ENCODE assay signal across 36 cellular contexts in genomic region chr3:13096356-13096755, GRCh38.
"Had no signal": no experiment of that assay in that cellular context is flagged by ENCODE, and none has a peak within 500 bp of the region (broad histone marks: within the 10 kb centered on the region; RNA-seq: fewer than 3 reads in every experiment).

No MANE protein-coding gene starts in this region.

- H3K9me3 Mint-ChIP-seq: activated B cell treated with CpG ODN at 0.5 μM for 24 hours; activated CD4-positive, alpha-beta memory T cell treated with anti-CD3 and anti-CD28 coated beads for 36 hours; activated CD4-positive, alpha-beta T cell treated with anti-CD3 and anti-CD28 coated beads, Interleukin-2, amount 10 ng/mL, durations not matched to agents 24 days and 14 days; activated CD8-positive, alpha-beta T cell treated with anti-CD3 and anti-CD28 coated beads for 36 hours; activated naive CD4-positive, alpha-beta T cell treated with anti-CD3 and anti-CD28 coated beads for 36 hours; activated naive CD4-positive, alpha-beta T cell treated with anti-CD3 and anti-CD28 coated beads, Interleukin-2, amount 50 U/mL, for 72 hours; activated naive CD8-positive, alpha-beta T cell treated with anti-CD3 and anti-CD28 coated beads for 36 hours; activated T-cell treated with anti-CD3 and anti-CD28 coated beads, Interleukin-2, amount 50 U/mL, for 4 hours; activated T-cell treated with anti-CD3 and anti-CD28 coated beads, Interleukin-2, amount 50 U/mL, for 72 hours; activated T-helper 1 cell treated with anti-CD3 and anti-CD28 coated beads, Interleukin-12 subunit alpha, Interleukin-12 subunit beta, Interleukin-2, Interleukin-4 antibody, amounts not matched to agents 30 ng/mL and 10 ng/mL and 1 ng/mL, durations not matched to agents 14 hours and 24 hours and 36 hours; activated T-helper 17 cell treated with anti-CD3 and anti-CD28 coated beads, Interleukin-2, amount 50 U/mL, for 72 hours; central memory CD8-positive, alpha-beta T cell; T-helper 2 cell treated with Interferon-gamma antibody and Interleukin-4, amounts not matched to agents 5 μg/mL and 100 μg/mL, for 36 hours had no signal

- H3K27ac Mint-ChIP-seq: activated B cell treated with CpG ODN at 0.5 μM for 24 hours; activated CD4-positive, alpha-beta memory T cell treated with anti-CD3 and anti-CD28 coated beads for 36 hours; activated CD4-positive, alpha-beta T cell treated with anti-CD3 and anti-CD28 coated beads, Interleukin-2, amount 10 ng/mL, durations not matched to agents 24 days and 14 days; activated CD8-positive, alpha-beta T cell treated with anti-CD3 and anti-CD28 coated beads for 36 hours; activated naive CD4-positive, alpha-beta T cell treated with anti-CD3 and anti-CD28 coated beads for 36 hours; activated naive CD4-positive, alpha-beta T cell treated with anti-CD3 and anti-CD28 coated beads, Interleukin-2, amount 50 U/mL, for 72 hours; activated naive CD8-positive, alpha-beta T cell treated with anti-CD3 and anti-CD28 coated beads for 36 hours; activated T-cell treated with anti-CD3 and anti-CD28 coated beads, Interleukin-2, amount 50 U/mL, for 72 hours; activated T-helper 1 cell treated with anti-CD3 and anti-CD28 coated beads, Interleukin-12 subunit alpha, Interleukin-12 subunit beta, Interleukin-2, Interleukin-4 antibody, amounts not matched to agents 30 ng/mL and 10 ng/mL and 1 ng/mL, durations not matched to agents 14 hours and 24 hours and 36 hours; activated T-helper 17 cell treated with anti-CD3 and anti-CD28 coated beads, Interleukin-2, amount 50 U/mL, for 72 hours; T-helper 2 cell treated with Interferon-gamma antibody and Interleukin-4, amounts not matched to agents 5 μg/mL and 100 μg/mL, for 36 hours had no signal

- H3K27ac ChIP-seq: adrenal gland, body of pancreas, cardiac muscle cell, VCaP had no signal

- H3K36me3 Mint-ChIP-seq: activated CD4-positive, alpha-beta memory T cell treated with anti-CD3 and anti-CD28 coated beads for 36 hours; activated naive CD4-positive, alpha-beta T cell treated with anti-CD3 and anti-CD28 coated beads, Interleukin-2, amount 50 U/mL, for 72 hours; activated naive CD8-positive, alpha-beta T cell treated with anti-CD3 and anti-CD28 coated beads for 36 hours had no signal

- H3K4me1 ChIP-seq: adrenal gland had no signal

- H3K27me3 ChIP-seq: adrenal gland, body of pancreas, cardiac muscle cell had no signal

- DNase-seq: activated B cell treated with CpG ODN at 0.5 μM for 24 hours; activated CD4-positive, alpha-beta memory T cell treated with anti-CD3 and anti-CD28 coated beads for 36 hours; activated CD4-positive, alpha-beta T cell treated with anti-CD3 and anti-CD28 coated beads for 4 hours; activated CD4-positive, alpha-beta T cell treated with anti-CD3 and anti-CD28 coated beads, Interleukin-2, amount 10 ng/mL, durations not matched to agents 24 days and 14 days; activated CD4-positive, alpha-beta T cell treated with anti-CD3 and anti-CD28 coated beads, Interleukin-2, amount 50 U/mL, for 1 hour; activated CD4-positive, alpha-beta T cell treated with anti-CD3 and anti-CD28 coated beads, Interleukin-2, amount 50 U/mL, for 4 hours; activated CD4-positive, CD25-positive, alpha-beta regulatory T cell treated with anti-CD3 and anti-CD28 coated beads, Interleukin-2, amount 50 U/mL, for 72 hours; activated CD8-positive, alpha-beta memory T cell treated with anti-CD3 and anti-CD28 coated beads, Interleukin-2, amount 50 U/mL, for 4 hours; activated CD8-positive, alpha-beta T cell treated with anti-CD3 and anti-CD28 coated beads for 36 hours; activated effector memory CD4-positive, alpha-beta T cell treated with anti-CD3 and anti-CD28 coated beads, Interleukin-2, amount 50 U/mL, for 16 hours; activated gamma-delta T cell treated with Interleukin-2 at 50 U/mL for 16 hours; activated naive CD4-positive, alpha-beta T cell; activated naive CD4-positive, alpha-beta T cell treated with anti-CD3 and anti-CD28 coated beads for 36 hours; activated naive CD4-positive, alpha-beta T cell treated with anti-CD3 and anti-CD28 coated beads, Interleukin-2, amount 50 U/mL, for 16 hours; activated naive CD8-positive, alpha-beta T cell treated with anti-CD3 and anti-CD28 coated beads for 36 hours; activated T-cell treated with anti-CD3 and anti-CD28 coated beads for 4 hours; activated T-cell treated with anti-CD3 and anti-CD28 coated beads, Interleukin-2, amount 50 U/mL, for 1 hour; activated T-cell treated with anti-CD3 and anti-CD28 coated beads, Interleukin-2, amount 50 U/mL, for 4 hours; activated T-cell treated with anti-CD3 and anti-CD28 coated beads, Interleukin-2, amount 50 U/mL, for 72 hours; adrenal gland; amniotic stem cell; aorta; body of pancreas; cerebellar nuclear complex; T-helper 2 cell; T-helper 9 cell had no signal

- FAIRE-seq: astrocyte, bronchial epithelial cell, TTC549 had no signal

- H3K9me3 ChIP-seq: adrenal gland, body of pancreas had no signal

- H3K4me3 ChIP-seq: adrenal gland, body of pancreas, cardiac muscle cell had no signal

- H3K4me3 Mint-ChIP-seq: activated B cell treated with CpG ODN at 0.5 μM for 24 hours; activated CD4-positive, alpha-beta memory T cell treated with anti-CD3 and anti-CD28 coated beads for 36 hours; activated CD4-positive, alpha-beta T cell treated with anti-CD3 and anti-CD28 coated beads, Interleukin-2, amount 10 ng/mL, durations not matched to agents 24 days and 14 days; activated CD8-positive, alpha-beta T cell treated with anti-CD3 and anti-CD28 coated beads for 36 hours; activated naive CD4-positive, alpha-beta T cell treated with anti-CD3 and anti-CD28 coated beads for 36 hours; activated naive CD8-positive, alpha-beta T cell treated with anti-CD3 and anti-CD28 coated beads for 36 hours; activated T-cell treated with anti-CD3 and anti-CD28 coated beads, Interleukin-2, amount 50 U/mL, for 4 hours; activated T-cell treated with anti-CD3 and anti-CD28 coated beads, Interleukin-2, amount 50 U/mL, for 72 hours; activated T-helper 1 cell treated with anti-CD3 and anti-CD28 coated beads, Interleukin-12 subunit alpha, Interleukin-12 subunit beta, Interleukin-2, Interleukin-4 antibody, amounts not matched to agents 30 ng/mL and 10 ng/mL and 1 ng/mL, durations not matched to agents 14 hours and 24 hours and 36 hours; activated T-helper 17 cell treated with anti-CD3 and anti-CD28 coated beads, Interleukin-2, amount 50 U/mL, for 72 hours; central memory CD8-positive, alpha-beta T cell; T-helper 2 cell treated with Interferon-gamma antibody and Interleukin-4, amounts not matched to agents 5 μg/mL and 100 μg/mL, for 36 hours had no signal

- H3K27me3 Mint-ChIP-seq: activated CD8-positive, alpha-beta T cell treated with anti-CD3 and anti-CD28 coated beads for 36 hours had no signal

- H3K4me1 Mint-ChIP-seq: activated T-helper 17 cell treated with anti-CD3 and anti-CD28 coated beads, Interleukin-2, amount 50 U/mL, for 72 hours had no signal

- H3K36me3 ChIP-seq: adrenal gland, cardiac muscle cell had no signal
